Comparison of ENCODE assay signal across 8 cellular contexts in genomic region chr14:103716091-103716801, GRCh38. TPM values are rescaled to one million over a fixed set of nuclear protein-coding genes. Genes with fewer than 3 reads are reported as not detected.
DNase-seq lines count a peak whose midpoint lies in the region; ATAC-seq lines count a peak whose summit lies in the region.

No MANE protein-coding gene starts in this region.

- ATAC-seq in Right ventricle myocardium inferior: no peak
- ATAC-seq in HG03196 (IDR thresholded peaks at IDR 0.05; ENCODE audit: unreplicated experiment): peak; percentile 5
- no peak for ATAC-seq in sciatic nerve

- no peak overlapping the region for H3K27ac Mint-ChIP-seq in activated T-helper 2 cell treated with anti-CD3 and anti-CD28 coated beads, Interferon-gamma antibody, Interleukin-2, Interleukin-4, amounts not matched to agents 10 μg/mL and 5 μg/mL and 100 μg/mL, durations not matched to agents 14 hours and 24 hours and 36 hours

- intact Hi-C loops in Right ventricle myocardium inferior (cut with DNase I): loop anchor here (10.0 kb wide), 1 partner anchor 151 kb away; the partner anchor contains the start of genes BAG5 and COA8
- intact Hi-C loops in cardiac septum (cut with DNase I): loop anchor here (5.0 kb wide), 1 partner anchor 89 kb away; the partner anchor contains the start of gene KLC1
- intact Hi-C loops in activated T-helper 2 cell treated with anti-CD3 and anti-CD28 coated beads, Interferon-gamma antibody, Interleukin-2, Interleukin-4, amounts not matched to agents 10 μg/mL and 5 μg/mL and 100 μg/mL, durations not matched to agents 14 hours and 24 hours and 36 hours (cut with micrococcal nuclease): loop anchor here (10.0 kb wide), 1 partner anchor 91 kb away; the partner anchor contains the start of gene KLC1
- intact Hi-C loops in sciatic nerve (cut with DNase I): no loop called here

- H3K36me3 Mint-ChIP-seq in activated T-helper 2 cell treated with anti-CD3 and anti-CD28 coated beads, Interferon-gamma antibody, Interleukin-2, Interleukin-4, amounts not matched to agents 10 μg/mL and 5 μg/mL and 100 μg/mL, durations not matched to agents 14 hours and 24 hours and 36 hours (ENCODE audit: low read depth): peaks cover 18% of the 10 kb centered on the region

- no peaks in the 10 kb centered on the region for H3K9me3 Mint-ChIP-seq in activated T-helper 2 cell treated with anti-CD3 and anti-CD28 coated beads, Interferon-gamma antibody, Interleukin-2, Interleukin-4, amounts not matched to agents 10 μg/mL and 5 μg/mL and 100 μg/mL, durations not matched to agents 14 hours and 24 hours and 36 hours

- DNase-seq in Right ventricle myocardium inferior (ENCODE audit: missing footprints) (peak; percentile 66), cardiac septum (ENCODE audit: low spot score) (no peak), hepatic stellate cell (ENCODE audit: low spot score) (peak; percentile 73), sciatic nerve (ENCODE audit: low spot score) (peak; percentile 76), islet precursor cell (no peak), cerebellar cortex (ENCODE audit: low spot score) (no peak)
- DNase-seq in activated T-helper 2 cell treated with anti-CD3 and anti-CD28 coated beads, Interferon-gamma antibody, Interleukin-2, Interleukin-4, amounts not matched to agents 10 μg/mL and 5 μg/mL and 100 μg/mL, durations not matched to agents 14 hours and 24 hours and 36 hours (ENCODE audit: low spot score): peak; percentile 20

- H3K27me3 Mint-ChIP-seq in activated T-helper 2 cell treated with anti-CD3 and anti-CD28 coated beads, Interferon-gamma antibody, Interleukin-2, Interleukin-4, amounts not matched to agents 10 μg/mL and 5 μg/mL and 100 μg/mL, durations not matched to agents 14 hours and 24 hours and 36 hours (ENCODE audit: low read depth): no peaks in the 10 kb centered on the region

- peaks cover 31% of the 10 kb centered on the region for H3K4me1 Mint-ChIP-seq in activated T-helper 2 cell treated with anti-CD3 and anti-CD28 coated beads, Interferon-gamma antibody, Interleukin-2, Interleukin-4, amounts not matched to agents 10 μg/mL and 5 μg/mL and 100 μg/mL, durations not matched to agents 14 hours and 24 hours and 36 hours (ENCODE audit: low read depth)

- peak overlapping the region; percentile 83 for H3K4me3 Mint-ChIP-seq in activated T-helper 2 cell treated with anti-CD3 and anti-CD28 coated beads, Interferon-gamma antibody, Interleukin-2, Interleukin-4, amounts not matched to agents 10 μg/mL and 5 μg/mL and 100 μg/mL, durations not matched to agents 14 hours and 24 hours and 36 hours (ENCODE audit: low read depth)

RNA-seq across cellular contexts. Expression of gene ZFYVE21, which starts 0.6 kb away (rescaled TPM):
- 46.9 TPM for total RNA-seq in Right ventricle myocardium inferior
- total RNA-seq in cardiac septum: 60.9 TPM
- 24.6 and 27.5 TPM in 2 replicates for total RNA-seq in activated T-helper 2 cell treated with anti-CD3 and anti-CD28 coated beads, Interferon-gamma antibody, Interleukin-2, Interleukin-4, amounts not matched to agents 10 μg/mL and 5 μg/mL and 100 μg/mL, durations not matched to agents 14 hours and 24 hours and 36 hours
- 86.6 TPM for total RNA-seq in sciatic nerve

RNA-seq across cellular contexts. Expression of gene XRCC3, which starts 1.0 kb away (rescaled TPM):
- 2.8 TPM for total RNA-seq in Right ventricle myocardium inferior
- total RNA-seq in cardiac septum: 3.9 TPM
- total RNA-seq in activated T-helper 2 cell treated with anti-CD3 and anti-CD28 coated beads, Interferon-gamma antibody, Interleukin-2, Interleukin-4, amounts not matched to agents 10 μg/mL and 5 μg/mL and 100 μg/mL, durations not matched to agents 14 hours and 24 hours and 36 hours: 52.9 and 53.7 TPM in 2 replicates
- total RNA-seq in sciatic nerve: 4.6 TPM

Comparison
In these comparisons a context has a peak if more than half of its experiments do, and no peak if none do; other contexts are left out.
1. DNase-seq: peak in Right ventricle myocardium inferior (single experiment), activated T-helper 2 cell treated with anti-CD3 and anti-CD28 coated beads, Interferon-gamma antibody, Interleukin-2, Interleukin-4, amounts not matched to agents 10 μg/mL and 5 μg/mL and 100 μg/mL, durations not matched to agents 14 hours and 24 hours and 36 hours (single experiment), hepatic stellate cell (single experiment) and sciatic nerve (single experiment); none in cardiac septum (single experiment), islet precursor cell (single experiment) and cerebellar cortex (single experiment).